In genomic region chr22:29310863-29311339, GRCh38 we compare ENCODE assay signal across 1 cellular context.
TF ChIP-seq lines count a peak whose summit lies in the region.

No MANE protein-coding gene starts in this region.

TF ChIP-seq in HepG2, 621 proteins besides CTCF, POLR2A, EP300 and RAD21 (continues in another document):
- TF ChIP-seq ZBTB4 (CRISPR knock-in tag; IDR thresholded peaks at IDR 0.05; ENCODE audit: borderline replicate concordance) (no peak), ZNF607 (CRISPR knock-in tag; IDR thresholded peaks at IDR 0.05; ENCODE audit: borderline replicate concordance) (no peak), TFAP4 (IDR thresholded peaks at IDR 0.05; ENCODE audit: borderline replicate concordance, low read depth) (peak; percentile 87), ZNF205 (CRISPR knock-in tag; IDR thresholded peaks at IDR 0.05) (no peak), MLXIP (CRISPR knock-in tag; IDR thresholded peaks at IDR 0.05; ENCODE audit: borderline replicate concordance) (no peak), ZNF451 (CRISPR knock-in tag; IDR thresholded peaks at IDR 0.05) (no peak), ZFY (CRISPR knock-in tag; IDR thresholded peaks at IDR 0.05) (no peak), GPN1 (CRISPR knock-in tag; IDR thresholded peaks at IDR 0.05; ENCODE audit: borderline replicate concordance) (no peak), NONO (IDR thresholded peaks at IDR 0.05) (no peak), NONO (CRISPR knock-in tag; conservative IDR thresholded peaks at IDR 0.05) (no peak), AGO1 (IDR thresholded peaks at IDR 0.05; ENCODE audit: low read depth, low read length, poor library complexity, severe bottlenecking) (peak; percentile 36), SAFB2 (CRISPR knock-in tag; IDR thresholded peaks at IDR 0.05; ENCODE audit: borderline replicate concordance, low read depth) (no peak), FOSL2 (CRISPR knock-in tag; IDR thresholded peaks at IDR 0.05) (peak; percentile 89), STAT6 (CRISPR knock-in tag; IDR thresholded peaks at IDR 0.05; ENCODE audit: borderline replicate concordance) (no peak), ZNF296 (CRISPR knock-in tag; conservative IDR thresholded peaks at IDR 0.05) (no peak), SYNCRIP (IDR thresholded peaks at IDR 0.05; ENCODE audit: insufficient read depth, low read depth, low read length) (no peak), TBL1XR1 (IDR thresholded peaks at IDR 0.05; ENCODE audit: borderline replicate concordance, low read length, partially characterized antibody) (no peak), RFX1 (IDR thresholded peaks at IDR 0.05) (peak; percentile 84), ARID4A (CRISPR knock-in tag; IDR thresholded peaks at IDR 0.05; ENCODE audit: borderline replicate concordance) (peak; percentile 46; the same call in 1 of the 2 replicates), MNT (IDR thresholded peaks at IDR 0.05) (no peak), ARID2 (CRISPR knock-in tag; IDR thresholded peaks at IDR 0.05; ENCODE audit: borderline replicate concordance) (no peak), ZNF761 (CRISPR knock-in tag; conservative IDR thresholded peaks at IDR 0.05) (no peak), PBX3 (CRISPR knock-in tag; IDR thresholded peaks at IDR 0.05; ENCODE audit: borderline replicate concordance) (no peak), PLRG1 (conservative IDR thresholded peaks at IDR 0.05) (no peak), PAX8 (CRISPR knock-in tag; IDR thresholded peaks at IDR 0.05; ENCODE audit: borderline replicate concordance) (no peak), TEF (CRISPR knock-in tag; IDR thresholded peaks at IDR 0.05) (no peak), ATM (IDR thresholded peaks at IDR 0.05; ENCODE audit: borderline replicate concordance) (no peak), ZNF749 (CRISPR knock-in tag; IDR thresholded peaks at IDR 0.05; ENCODE audit: borderline replicate concordance) (no peak), ZFP36L2 (CRISPR knock-in tag; IDR thresholded peaks at IDR 0.05) (no peak), RNF2 (conservative IDR thresholded peaks at IDR 0.05; ENCODE audit: low read depth) (no peak), AFF4 (CRISPR knock-in tag; IDR thresholded peaks at IDR 0.05) (no peak)
